ENCODE assay signal across 20 cellular contexts in the genomic region with DNA sequence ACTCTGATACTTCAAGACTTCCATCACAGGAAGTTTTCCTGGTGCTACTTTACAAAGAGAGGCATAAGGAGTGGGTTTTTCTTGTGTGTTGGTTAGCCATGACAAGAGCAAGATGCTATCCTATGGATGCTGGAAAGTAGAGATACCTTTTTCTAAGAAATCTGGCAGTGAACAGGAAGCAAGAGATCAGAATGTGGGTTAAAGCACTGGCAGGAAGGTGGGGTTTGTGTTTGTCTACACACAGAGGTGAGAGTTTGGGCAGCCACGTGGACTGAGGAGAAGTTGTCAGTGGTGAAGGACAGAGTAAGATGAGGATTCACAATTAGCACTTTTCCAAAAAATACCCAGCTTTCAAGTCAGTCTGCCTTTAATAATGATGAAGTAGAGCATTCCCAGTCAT. TPM values are rescaled to one million over a fixed set of nuclear protein-coding genes. Genes with fewer than 3 reads are reported as not detected.
DNase-seq lines count a peak whose midpoint lies in the region; TF ChIP-seq lines count a peak whose summit lies in the region.
"Had no signal": no experiment of that assay in that cellular context is flagged by ENCODE, and none has a peak within 500 bp of the region (broad histone marks: within the 10 kb centered on the region; RNA-seq: fewer than 3 reads in every experiment).

No MANE protein-coding gene starts in this region.

- H3K36me3 Mint-ChIP-seq in MCF 10A (ENCODE audit: insufficient read depth, unreplicated experiment): no peaks in the 10 kb centered on the region
- H3K36me3 Mint-ChIP-seq in activated T-cell treated with anti-CD3 and anti-CD28 coated beads, Interleukin-2, amount 50 U/mL, for 24 hours (ENCODE audit: low read depth): no peaks in the 10 kb centered on the region
- H3K36me3 Mint-ChIP-seq: CD8-positive, alpha-beta memory T cell had no signal

- H3K36me3 ChIP-seq in breast epithelium: no peaks in the 10 kb centered on the region
- H3K36me3 ChIP-seq in Karpas-422 (ENCODE audit: insufficient read depth, low read length): no peaks in the 10 kb centered on the region
- H3K36me3 ChIP-seq: SJSA1 had no signal

- H3K4me1 ChIP-seq in breast epithelium (peaks cover 0 to 3% of the 10 kb centered on the region in 2 donors), Karpas-422 (ENCODE audit: low read length) (peaks cover 24% of the 10 kb centered on the region)

- H3K4me3 ChIP-seq in breast epithelium (no peak overlapping the region), dorsolateral prefrontal cortex (no peak overlapping the region), Karpas-422 (ENCODE audit: low read length) (no peak overlapping the region)
- H3K4me3 ChIP-seq: GM23338, SJSA1 had no signal

- peaks cover 24% of the 10 kb centered on the region for H3K4me1 Mint-ChIP-seq in MCF 10A (ENCODE audit: insufficient read depth, unreplicated experiment)
- H3K4me1 Mint-ChIP-seq in activated T-cell treated with anti-CD3 and anti-CD28 coated beads, Interleukin-2, amount 50 U/mL, for 24 hours (ENCODE audit: low read depth): peaks cover 11% of the 10 kb centered on the region

- H3K9ac ChIP-seq in Karpas-422 (ENCODE audit: low read length): no peak overlapping the region

- POLR2A ChIA-PET in MCF 10A (lab: Yijun Ruan, JAX): interaction anchor here (0.6 to 0.7 kb wide), 2 partner anchors 43 to 82 kb away, joined by 3 to 4 read pairs; a partner anchor contains a TSS
- POLR2A ChIA-PET in HEK293T (lab: Yijun Ruan, JAX): no interaction called here

- intact Hi-C loops in breast epithelium (cut with DNase I; ENCODE audit: low total_unique reads): no loop called here
- intact Hi-C loops in MCF 10A (cut with micrococcal nuclease): no loop called here
- intact Hi-C loops in dorsolateral prefrontal cortex (cut with DNase I): loop anchor here in 1 of 2 donors (2.0 kb wide), 1 partner anchor 16 kb away; no protein-coding TSS in a partner anchor

- no peak overlapping the region for H3K4me3 Mint-ChIP-seq in MCF 10A (ENCODE audit: unreplicated experiment)
- H3K4me3 Mint-ChIP-seq in activated T-cell treated with anti-CD3 and anti-CD28 coated beads, Interleukin-2, amount 50 U/mL, for 24 hours: no peak overlapping the region
- H3K4me3 Mint-ChIP-seq: GM23338, HFFc6 had no signal

- no peaks in the 10 kb centered on the region for H3K9me2 ChIP-seq in Karpas-422 (replicated peaks; ENCODE audit: insufficient read depth, low read length)

- H2AFZ ChIP-seq in Karpas-422 (ENCODE audit: low read length): no peak overlapping the region
- H2AFZ ChIP-seq: GM23338 had no signal

- no peaks in the 10 kb centered on the region for H3K27me3 Mint-ChIP-seq in MCF 10A (ENCODE audit: insufficient read depth, unreplicated experiment)
- H3K27me3 Mint-ChIP-seq in activated T-cell treated with anti-CD3 and anti-CD28 coated beads, Interleukin-2, amount 50 U/mL, for 24 hours: no peaks in the 10 kb centered on the region

- H3K9me3 Mint-ChIP-seq in MCF 10A (ENCODE audit: unreplicated experiment): no peaks in the 10 kb centered on the region
- no peaks in the 10 kb centered on the region for H3K9me3 Mint-ChIP-seq in activated T-cell treated with anti-CD3 and anti-CD28 coated beads, Interleukin-2, amount 50 U/mL, for 24 hours
- H3K9me3 Mint-ChIP-seq: CD8-positive, alpha-beta memory T cell; GM23338; HFFc6 had no signal

- DNase-seq in NCI-H146 (lab: John Stamatoyannopoulos, UW) (peak; percentile 18), NCI-H146 treated with DMSO at 0.1 percent for 48 hours (lab: John Stamatoyannopoulos, UW; ENCODE audit: unreplicated experiment) (no peak), breast epithelium (ENCODE audit: low spot score in 2 of 2) (no peak), MCF 10A (ENCODE audit: unreplicated experiment) (no peak), dorsolateral prefrontal cortex (no peak), Karpas-422 (no peak), HEK293T (ENCODE audit: extremely low spot score) (no peak)
- no peak for DNase-seq in activated T-cell treated with anti-CD3 and anti-CD28 coated beads, Interleukin-2, amount 50 U/mL, for 24 hours
- DNase-seq: CD8-positive, alpha-beta memory T cell; HFFc6; KG1; MM.1S; NCI-H1105; NCI-H1930; NCI-H2171; NCI-H446 treated with DMSO at 0.1 percent for 48 hours; RPMI8226 had no signal

- no peak overlapping the region for H3K27ac Mint-ChIP-seq in MCF 10A (ENCODE audit: low read depth, unreplicated experiment)
- H3K27ac Mint-ChIP-seq in activated T-cell treated with anti-CD3 and anti-CD28 coated beads, Interleukin-2, amount 50 U/mL, for 24 hours: no peak overlapping the region
- H3K27ac Mint-ChIP-seq: GM23338, HFFc6 had no signal

- H3K27ac ChIP-seq in breast epithelium (peak overlapping the region; percentile 64 to 75), dorsolateral prefrontal cortex (peak overlapping the region in 37 of 59 donors; percentile 2 to 92 (median 78)), Karpas-422 (ENCODE audit: low read length) (no peak overlapping the region)
- H3K27ac ChIP-seq: 22Rv1 had no signal

- no peak for TF ChIP-seq POLR2A in breast epithelium (IDR thresholded peaks at IDR 0.05)

- H4K20me1 ChIP-seq in Karpas-422 (ENCODE audit: insufficient read depth, low read depth, low read length): no peaks in the 10 kb centered on the region

- no TSS peak for BruUV-seq in MCF 10A (replicated peaks; lab: Mats Ljungman, UMichigan)

- H3K27me3 ChIP-seq in breast epithelium (no peaks in the 10 kb centered on the region), dorsolateral prefrontal cortex (no peaks in the 10 kb centered on the region), Karpas-422 (ENCODE audit: low read length) (no peaks in the 10 kb centered on the region)
- H3K27me3 ChIP-seq: SJSA1 had no signal

- CTCF ChIA-PET in MCF 10A (lab: Yijun Ruan, JAX) (interaction anchor here (0.6 kb wide), 1 partner anchor 8 kb away, joined by 3 read pairs; no protein-coding TSS in a partner anchor), HEK293T (lab: Yijun Ruan, JAX) (no interaction called here)

- no peaks in the 10 kb centered on the region for H3K9me3 ChIP-seq in breast epithelium
- no peaks in the 10 kb centered on the region for H3K9me3 ChIP-seq in Karpas-422 (ENCODE audit: low read length)
- H3K9me3 ChIP-seq: SJSA1 had no signal

- TF ChIP-seq CTCF in breast epithelium (IDR thresholded peaks at IDR 0.05) (no peak), MCF 10A (IDR thresholded peaks at IDR 0.05; ENCODE audit: unreplicated experiment) (no peak), dorsolateral prefrontal cortex (IDR thresholded peaks at IDR 0.05 in 54 of 56, conservative IDR thresholded peaks at IDR 0.05 in 2 of 56; ENCODE audit: low read depth in 1 of 56, partially characterized antibody in 56 of 56) (no peak)

- no peak overlapping the region for H3K4me2 ChIP-seq in Karpas-422 (ENCODE audit: low read depth, low read length, poor library complexity, severe bottlenecking)
- H3K4me2 ChIP-seq: GM23338 had no signal

- no peaks in the 10 kb centered on the region for H3K79me2 ChIP-seq in Karpas-422 (ENCODE audit: low read length)

TF ChIP-seq in HEK293T, 16 proteins besides CTCF, POLR2A, EP300 and RAD21:
- TF ChIP-seq BHLHE40 (IDR thresholded peaks at IDR 0.05; ENCODE audit: borderline replicate concordance) (no peak), ARNT (IDR thresholded peaks at IDR 0.05) (no peak), L3MBTL2 (conservative IDR thresholded peaks at IDR 0.05) (no peak), FOXM1 (IDR thresholded peaks at IDR 0.05; ENCODE audit: borderline replicate concordance) (no peak), FOXK2 (IDR thresholded peaks at IDR 0.05) (no peak), NFRKB (IDR thresholded peaks at IDR 0.05) (no peak), ZNF384 (IDR thresholded peaks at IDR 0.05) (no peak)
- TF ChIP-seq, protein P1, sequence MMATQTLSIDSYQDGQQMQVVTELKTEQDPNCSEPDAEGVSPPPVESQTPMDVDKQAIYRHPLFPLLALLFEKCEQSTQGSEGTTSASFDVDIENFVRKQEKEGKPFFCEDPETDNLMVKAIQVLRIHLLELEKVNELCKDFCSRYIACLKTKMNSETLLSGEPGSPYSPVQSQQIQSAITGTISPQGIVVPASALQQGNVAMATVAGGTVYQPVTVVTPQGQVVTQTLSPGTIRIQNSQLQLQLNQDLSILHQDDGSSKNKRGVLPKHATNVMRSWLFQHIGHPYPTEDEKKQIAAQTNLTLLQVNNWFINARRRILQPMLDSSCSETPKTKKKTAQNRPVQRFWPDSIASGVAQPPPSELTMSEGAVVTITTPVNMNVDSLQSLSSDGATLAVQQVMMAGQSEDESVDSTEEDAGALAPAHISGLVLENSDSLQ (IDR thresholded peaks at IDR 0.05): no peak

RNA-seq across cellular contexts. Expression of a gene that starts 17.9 kb away (rescaled TPM):
- total RNA-seq in breast epithelium (1 to 10 TPM in 2 of 3 donors, under 1 TPM in 1; 0.16 to 7.0 (median 2.3) TPM), MCF 10A (2022) (0.10 TPM in 1 of 2 replicates, not detected in the other), dorsolateral prefrontal cortex (10 to 100 TPM in 45 of 120 experiments, 1 to 10 TPM in 75; 5.7 to 16.8 (median 9.4) TPM)
- total RNA-seq in Karpas-422 (2014; rRNA removed; shearing (Covaris generic); ENCODE audit: low replicate concordance): 0.14 and 0.34 TPM in 2 replicates
- total RNA-seq: CD8-positive, alpha-beta memory T cell had no signal
